16 cellular contexts compared by ENCODE assay signal in the genomic region with DNA sequence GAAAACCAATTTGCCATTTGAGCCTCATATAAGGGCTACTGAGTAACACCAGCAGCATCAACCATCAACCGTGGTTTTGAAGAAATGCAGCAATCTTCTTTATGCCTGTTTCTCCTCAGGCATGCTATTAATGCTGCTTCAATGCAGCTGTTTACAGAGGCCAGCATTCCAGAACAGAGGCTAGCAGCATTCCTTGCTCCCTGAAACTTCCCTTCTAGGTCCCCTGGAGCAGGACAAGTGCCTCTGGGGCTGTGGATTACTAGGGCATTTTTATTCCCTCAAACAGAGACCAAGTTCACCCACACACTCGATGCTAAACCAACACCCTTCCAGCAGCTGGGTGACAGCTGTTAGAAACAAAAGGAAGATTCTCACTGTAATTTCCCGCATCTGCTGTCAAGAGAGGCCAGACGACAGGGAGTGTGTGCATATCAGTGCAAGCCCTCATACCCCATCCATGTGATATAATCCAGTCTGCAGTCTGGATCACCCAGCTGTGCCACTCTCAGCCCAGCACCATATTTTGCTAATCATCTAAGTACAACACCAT. TPM values are rescaled to one million over a fixed set of nuclear protein-coding genes. Genes with fewer than 3 reads are reported as not detected.
DNase-seq lines count a peak whose midpoint lies in the region; ATAC-seq lines count a peak whose summit lies in the region.
"Had no signal": no experiment of that assay in that cellular context is flagged by ENCODE, and none has a peak within 500 bp of the region (broad histone marks: within the 10 kb centered on the region; RNA-seq: fewer than 3 reads in every experiment).

No MANE protein-coding gene starts in this region.

- H3K9ac ChIP-seq in NT2/D1 (ENCODE audit: insufficient read length, low read depth) = no peak overlapping the region

- no peaks in the 10 kb centered on the region for H3K9me3 Mint-ChIP-seq in activated CD8-positive, alpha-beta memory T cell treated with anti-CD3 and anti-CD28 coated beads, Interleukin-2, amount 10 ng/mL, durations not matched to agents 7 days and 5 days (ENCODE audit: low read depth)
- H3K9me3 Mint-ChIP-seq: CD4-positive, alpha-beta T cell; mesothelial cell of epicardium; stimulated activated naive CD8-positive, alpha-beta T cell treated with anti-CD3 and anti-CD28 coated beads, Interleukin-15, Interleukin-2, amounts not matched to agents 100 ng/mL and 50 ng/mL, for 24 hours had no signal

- H3K4me3 Mint-ChIP-seq in activated CD8-positive, alpha-beta memory T cell treated with anti-CD3 and anti-CD28 coated beads, Interleukin-2, amount 10 ng/mL, durations not matched to agents 7 days and 5 days = no peak overlapping the region
- H3K4me3 Mint-ChIP-seq: activated CD4-positive, alpha-beta T cell treated with anti-CD3 and anti-CD28 coated beads for 36 hours; CD4-positive, alpha-beta T cell; mesothelial cell of epicardium; stimulated activated naive CD8-positive, alpha-beta T cell treated with anti-CD3 and anti-CD28 coated beads, Interleukin-15, Interleukin-2, amounts not matched to agents 100 ng/mL and 50 ng/mL, for 24 hours had no signal

- H3K27me3 Mint-ChIP-seq in activated CD8-positive, alpha-beta memory T cell treated with anti-CD3 and anti-CD28 coated beads, Interleukin-2, amount 10 ng/mL, durations not matched to agents 7 days and 5 days = peaks cover 6% of the 10 kb centered on the region
- H3K27me3 Mint-ChIP-seq: CD4-positive, alpha-beta T cell; stimulated activated naive CD8-positive, alpha-beta T cell treated with anti-CD3 and anti-CD28 coated beads, Interleukin-15, Interleukin-2, amounts not matched to agents 100 ng/mL and 50 ng/mL, for 24 hours had no signal

- no peaks in the 10 kb centered on the region for H3K36me3 Mint-ChIP-seq in activated CD8-positive, alpha-beta memory T cell treated with anti-CD3 and anti-CD28 coated beads, Interleukin-2, amount 10 ng/mL, durations not matched to agents 7 days and 5 days
- H3K36me3 Mint-ChIP-seq: mesothelial cell of epicardium had no signal

- H3K4me3 ChIP-seq in NT2/D1 (ENCODE audit: insufficient read length, low read depth) = no peak overlapping the region
- H3K4me3 ChIP-seq: HAP-1, psoas muscle had no signal

- no peaks in the 10 kb centered on the region for H3K4me1 Mint-ChIP-seq in activated CD8-positive, alpha-beta memory T cell treated with anti-CD3 and anti-CD28 coated beads, Interleukin-2, amount 10 ng/mL, durations not matched to agents 7 days and 5 days
- H3K4me1 Mint-ChIP-seq: activated CD4-positive, alpha-beta T cell treated with anti-CD3 and anti-CD28 coated beads for 36 hours had no signal

- no peak overlapping the region for H3K27ac Mint-ChIP-seq in activated CD8-positive, alpha-beta memory T cell treated with anti-CD3 and anti-CD28 coated beads, Interleukin-2, amount 10 ng/mL, durations not matched to agents 7 days and 5 days
- H3K27ac Mint-ChIP-seq: activated CD4-positive, alpha-beta T cell treated with anti-CD3 and anti-CD28 coated beads for 36 hours; CD4-positive, alpha-beta T cell; mesothelial cell of epicardium; stimulated activated naive CD8-positive, alpha-beta T cell treated with anti-CD3 and anti-CD28 coated beads, Interleukin-15, Interleukin-2, amounts not matched to agents 100 ng/mL and 50 ng/mL, for 24 hours had no signal

- ATAC-seq in left lobe of liver = no peak
- no peak for ATAC-seq in activated CD8-positive, alpha-beta memory T cell treated with anti-CD3 and anti-CD28 coated beads, Interleukin-2, amount 10 ng/mL, durations not matched to agents 7 days and 5 days
- ATAC-seq: activated CD4-positive, alpha-beta T cell treated with anti-CD3 and anti-CD28 coated beads for 36 hours; psoas muscle had no signal

- H3K27me3 ChIP-seq in NT2/D1 (ENCODE audit: insufficient read depth, insufficient read length) = no peaks in the 10 kb centered on the region

- no peaks in the 10 kb centered on the region for H3K36me3 ChIP-seq in NT2/D1 (ENCODE audit: insufficient read depth, insufficient read length, low read length)
- H3K36me3 ChIP-seq: HAP-1 had no signal

- CTCF ChIA-PET in activated CD8-positive, alpha-beta memory T cell treated with anti-CD3 and anti-CD28 coated beads, Interleukin-2, amount 10 ng/mL, durations not matched to agents 7 days and 5 days (lab: Charles Lee) = no interaction called here

- H3K9me3 ChIP-seq in NT2/D1 (ENCODE audit: insufficient read depth, low read length) = no peaks in the 10 kb centered on the region
- H3K9me3 ChIP-seq: HAP-1, psoas muscle had no signal

- no peaks in the 10 kb centered on the region for H3K4me1 ChIP-seq in NT2/D1 (ENCODE audit: insufficient read depth, insufficient read length)
- H3K4me1 ChIP-seq: HAP-1 had no signal

- DNase-seq in GM04503 (ENCODE audit: low read depth) = peak; percentile 29
- peak; percentile 25 for DNase-seq in NT2/D1 (ENCODE audit: low read depth, low spot score)
- peak; percentile 26 for DNase-seq in glomerular visceral epithelial cell (ENCODE audit: extremely low spot score)
- peak; percentile 72 for DNase-seq in renal cortical epithelial cell (ENCODE audit: low read depth)
- DNase-seq in NCI-H748 treated with DMSO at 0.1 percent for 48 hours (lab: John Stamatoyannopoulos, UW) = no peak
- DNase-seq in left lobe of liver (ENCODE audit: low spot score) = no peak
- DNase-seq in activated CD8-positive, alpha-beta memory T cell treated with anti-CD3 and anti-CD28 coated beads, Interleukin-2, amount 10 ng/mL, durations not matched to agents 7 days and 5 days = no peak
- DNase-seq in MV-4-11 (lab: John Stamatoyannopoulos, UW) = no peak
- DNase-seq: activated CD4-positive, alpha-beta T cell treated with anti-CD3 and anti-CD28 coated beads for 36 hours; CD4-positive, alpha-beta T cell; NCI-H187; psoas muscle; stimulated activated CD4-positive, alpha-beta T cell treated with anti-CD3 and anti-CD28 coated beads, Interleukin-4, amount 100 ng/mL, for 4 hours had no signal

RNA-seq across cellular contexts. Expression of a gene that starts 57.5 kb away (rescaled TPM):
- 56.6 and 58.9 TPM in 2 replicates for total RNA-seq in renal cortical epithelial cell
- 61.3 TPM for total RNA-seq in left lobe of liver
- 10 to 100 TPM in 1 of 2 experiments, 1 to 10 TPM in 1; 8.2 to 14.4 TPM for total RNA-seq in activated CD8-positive, alpha-beta memory T cell treated with anti-CD3 and anti-CD28 coated beads, Interleukin-2, amount 10 ng/mL, durations not matched to agents 7 days and 5 days

Comparison
In these comparisons a context has a peak if more than half of its experiments do, and no peak if none do; other contexts are left out.
1. DNase-seq: peak in GM04503 (single experiment), NT2/D1 (single experiment), glomerular visceral epithelial cell (single experiment) and renal cortical epithelial cell (single experiment); none in NCI-H748 treated with DMSO at 0.1 percent for 48 hours (single experiment), left lobe of liver (single experiment), activated CD8-positive, alpha-beta memory T cell treated with anti-CD3 and anti-CD28 coated beads, Interleukin-2, amount 10 ng/mL, durations not matched to agents 7 days and 5 days (single experiment) and MV-4-11 (single experiment).